In genomic region chr5:81819556-81820314, GRCh38 we compare ENCODE assay signal across 1 cellular context.
TF ChIP-seq lines count a peak whose summit lies in the region.

No MANE protein-coding gene starts in this region.

TF ChIP-seq in SK-N-SH treated with all-trans-retinoic acid at 6 μM for 48 hours, 23 proteins besides CTCF, POLR2A, EP300 and RAD21 (continued from another document):
- TF ChIP-seq POU6F1 (CRISPR knock-in tag; IDR thresholded peaks at IDR 0.05; ENCODE audit: borderline replicate concordance, low read depth) (no peak), ZNF8 (CRISPR knock-in tag; IDR thresholded peaks at IDR 0.05) (no peak), ESRRG (CRISPR knock-in tag; IDR thresholded peaks at IDR 0.05) (no peak), BACH2 (CRISPR knock-in tag; IDR thresholded peaks at IDR 0.05; ENCODE audit: borderline replicate concordance) (no peak), TOX (CRISPR knock-in tag; IDR thresholded peaks at IDR 0.05; ENCODE audit: borderline replicate concordance) (no peak), ARNTL (CRISPR knock-in tag; IDR thresholded peaks at IDR 0.05; ENCODE audit: borderline replicate concordance, low read depth) (no peak)
